10 cellular contexts compared by ENCODE assay signal in genomic region chr6:116876635-116877611, GRCh38. TPM values are rescaled to one million over a fixed set of nuclear protein-coding genes. Genes with fewer than 3 reads are reported as not detected.
A peak's percentile ranks its signal among the peaks of the same experiment; 100 is the strongest.
DNase-seq lines count a peak whose midpoint lies in the region; ATAC-seq and TF ChIP-seq lines count a peak whose summit lies in the region.
"Had no signal": no experiment of that assay in that cellular context is flagged by ENCODE, and none has a peak within 500 bp of the region (broad histone marks: within the 10 kb centered on the region; RNA-seq: fewer than 3 reads in every experiment).

RFX6 (plus strand) TSS chr6:116877242; CDS start chr6:116877276, 34 bp downstream.

- H3K4me1 ChIP-seq in foreskin keratinocyte, result no peaks in the 10 kb centered on the region

- TF ChIP-seq CTCF in foreskin keratinocyte (conservative IDR thresholded peaks at IDR 0.05) (no peak), progenitor cell of endocrine pancreas (IDR thresholded peaks at IDR 0.05; ENCODE audit: unreplicated experiment) (no peak)

- peaks cover 4% of the 10 kb centered on the region for H3K9me3 Mint-ChIP-seq in progenitor cell of endocrine pancreas (ENCODE audit: low read depth)

- peak; percentile 48 for DNase-seq in NCI-H69 (lab: John Stamatoyannopoulos, UW)
- no peak for DNase-seq in foreskin keratinocyte
- DNase-seq in progenitor cell of endocrine pancreas (ENCODE audit: low spot score, unreplicated experiment), result peak; percentile 53
- DNase-seq in NOMO-1 treated with DMSO at 0.1 percent for 48 hours (lab: John Stamatoyannopoulos, UW; ENCODE audit: unreplicated experiment), result no peak
- no peak for DNase-seq in MV-4-11 (lab: John Stamatoyannopoulos, UW)
- DNase-seq in activated CD4-positive, CD25-positive, alpha-beta regulatory T cell (lab: John Stamatoyannopoulos, UW), result no peak
- DNase-seq in NCI-H187 (lab: John Stamatoyannopoulos, UW), result no peak

- H3K4me3 Mint-ChIP-seq in progenitor cell of endocrine pancreas (ENCODE audit: low read depth), result peak within 1 kb of the TSS; percentile 97

- H3K4me1 Mint-ChIP-seq in progenitor cell of endocrine pancreas (ENCODE audit: low read depth), result peaks cover 29% of the 10 kb centered on the region

- peaks cover 12% of the 10 kb centered on the region for H3K27me3 Mint-ChIP-seq in progenitor cell of endocrine pancreas

- peaks cover 89% of the 10 kb centered on the region for H3K27me3 ChIP-seq in foreskin keratinocyte

- H3K27ac ChIP-seq in foreskin keratinocyte, result no peak within 1 kb of the TSS
- H3K27ac ChIP-seq: VCaP had no signal

- peaks cover 2% of the 10 kb centered on the region for H3K36me3 Mint-ChIP-seq in progenitor cell of endocrine pancreas (ENCODE audit: insufficient read depth)

- ATAC-seq in GM18909 (IDR thresholded peaks at IDR 0.05; ENCODE audit: poor library complexity, unreplicated experiment), result peak; percentile 63
- ATAC-seq in foreskin keratinocyte, result peak; percentile 66

- peak within 1 kb of the TSS; percentile 92 for H3K27ac Mint-ChIP-seq in progenitor cell of endocrine pancreas

RNA-seq across cellular contexts. Expression of gene RFX6, which starts in this region (rescaled TPM):
- total RNA-seq in foreskin keratinocyte, result not detected in 2 replicates
- polyA plus RNA-seq in foreskin keratinocyte, result not detected in 2 replicates
- total RNA-seq in progenitor cell of endocrine pancreas, result 28.7 and 34.2 TPM in 2 replicates
- total RNA-seq: liver had no signal
- polyA plus RNA-seq: liver had no signal

Comparison
In these comparisons a context has a peak if more than half of its experiments do, and no peak if none do; other contexts are left out.
1. RNA of gene RFX6 (total RNA-seq): 28.7 to 34.2 TPM in progenitor cell of endocrine pancreas; not detected in foreskin keratinocyte; every median in the first group is over 10 times any median in the second.
2. Peak in ATAC-seq in foreskin keratinocyte; RNA of the gene not detected or under 1 TPM.
3. DNase-seq: peak in NCI-H69 (single experiment) and progenitor cell of endocrine pancreas (single experiment); none in foreskin keratinocyte (0 of 2), NOMO-1 treated with DMSO at 0.1 percent for 48 hours (single experiment), MV-4-11 (single experiment), activated CD4-positive, CD25-positive, alpha-beta regulatory T cell (0 of 4) and NCI-H187 (0 of 2).